20 cellular contexts compared by ENCODE assay signal in the genomic region with DNA sequence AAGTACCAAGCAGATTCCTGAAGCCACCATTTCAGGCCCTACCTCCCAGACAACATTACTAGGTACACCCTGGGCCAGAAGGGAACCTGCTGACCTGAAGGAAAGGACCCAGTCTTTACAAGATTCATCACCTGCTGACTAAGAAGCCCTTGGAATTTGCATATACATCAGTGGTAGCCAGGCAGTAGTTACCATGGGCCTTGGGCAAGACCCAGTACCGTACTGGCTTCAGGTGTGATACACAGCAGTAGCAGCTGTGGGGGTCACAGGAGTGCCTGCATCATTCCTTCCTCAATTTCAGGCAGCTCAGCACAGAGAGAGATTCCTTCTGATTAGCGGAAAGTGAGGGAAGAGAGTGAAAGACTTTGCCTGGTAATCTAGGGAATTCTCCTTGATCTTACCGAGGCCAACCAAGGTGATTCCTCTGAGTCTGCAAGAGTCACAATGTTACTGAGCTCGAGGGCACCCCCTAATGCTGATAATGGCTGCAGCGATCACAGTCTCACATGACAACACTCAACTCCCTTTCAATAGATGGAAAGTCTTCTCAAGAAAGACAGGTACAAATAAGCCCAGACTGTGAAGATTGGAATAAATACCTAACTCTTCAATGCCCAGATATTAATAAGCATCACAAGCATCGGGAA. TPM values are rescaled to one million over a fixed set of nuclear protein-coding genes. Genes with fewer than 3 reads are reported as not detected.
DNase-seq lines count a peak whose midpoint lies in the region; ATAC-seq, FAIRE-seq and TF ChIP-seq lines count a peak whose summit lies in the region.
"Had no signal": no experiment of that assay in that cellular context is flagged by ENCODE, and none has a peak within 500 bp of the region (broad histone marks: within the 10 kb centered on the region; RNA-seq: fewer than 3 reads in every experiment).

No MANE protein-coding gene starts in this region.

- H3K4me2 ChIP-seq in Karpas-422 (ENCODE audit: low read depth, low read length, poor library complexity, severe bottlenecking) (no peak overlapping the region), mesendoderm (ENCODE audit: low read length) (no peak overlapping the region)

- no peaks in the 10 kb centered on the region for H3K79me1 ChIP-seq in mesendoderm (ENCODE audit: low read length)

- H3K4ac ChIP-seq in mesendoderm (ENCODE audit: low read depth, low read length): no peak overlapping the region

- H3K27ac ChIP-seq in Karpas-422 (ENCODE audit: low read length): no peak overlapping the region
- H3K27ac ChIP-seq in mesendoderm (ENCODE audit: low read depth, low read length): no peak overlapping the region
- H3K27ac ChIP-seq: GM23248, RWPE1, SJCRH30 had no signal

- H3K18ac ChIP-seq in mesendoderm (ENCODE audit: low read length): no peak overlapping the region

- TF ChIP-seq CTCF in bronchial epithelial cell (IDR thresholded peaks at IDR 0.05; ENCODE audit: insufficient read depth, low read length, severe bottlenecking): no peak

- no peak overlapping the region for H3K23ac ChIP-seq in mesendoderm (ENCODE audit: low read length)

- no peak overlapping the region for H4K5ac ChIP-seq in mesendoderm (ENCODE audit: low read length)

- no peak overlapping the region for H3K4me3 Mint-ChIP-seq in stimulated activated naive B cell treated with anti-CD40 and anti-IgM and Interleukin-4, amounts not matched to agents 10 μg/mL and 1 μg/mL and 100 μg/mL, for 72 hours

- peaks cover 10% of the 10 kb centered on the region for H3K9me3 ChIP-seq in Karpas-422 (ENCODE audit: low read length)
- H3K9me3 ChIP-seq: SJCRH30 had no signal

- ATAC-seq in stimulated activated naive B cell treated with anti-CD40 and anti-IgM and Interleukin-4, amounts not matched to agents 10 μg/mL and 1 μg/mL and 100 μg/mL, for 72 hours (replicated peaks): no peak
- ATAC-seq in HG03196 (IDR thresholded peaks at IDR 0.05; ENCODE audit: unreplicated experiment): no peak

- H3K4me1 Mint-ChIP-seq in stimulated activated naive B cell treated with anti-CD40 and anti-IgM and Interleukin-4, amounts not matched to agents 10 μg/mL and 1 μg/mL and 100 μg/mL, for 72 hours: no peaks in the 10 kb centered on the region

- no peak overlapping the region for H2AK5ac ChIP-seq in mesendoderm (ENCODE audit: low read length)

- H3K4me3 ChIP-seq in Karpas-422 (ENCODE audit: low read length) (no peak overlapping the region), bronchial epithelial cell (ENCODE audit: low read depth, low read length) (no peak overlapping the region), mesendoderm (ENCODE audit: low read length) (no peak overlapping the region)
- H3K4me3 ChIP-seq: GM23248, SJCRH30 had no signal

- peak; percentile 29 for DNase-seq in NCI-H82 (lab: John Stamatoyannopoulos, UW)
- no peak for DNase-seq in NCI-H82 treated with DMSO at 0.1 percent for 48 hours (lab: John Stamatoyannopoulos, UW; ENCODE audit: unreplicated experiment)
- DNase-seq in Karpas-422: peak; percentile 41
- peak; percentile 21 for DNase-seq in bronchial epithelial cell (ENCODE audit: low read depth)
- peak; percentile 77 for DNase-seq in mesendoderm
- no peak for DNase-seq in stimulated activated naive B cell treated with anti-CD40 and anti-IgM and Interleukin-4, amounts not matched to agents 10 μg/mL and 1 μg/mL and 100 μg/mL, for 72 hours
- DNase-seq in KG1 (lab: John Stamatoyannopoulos, UW): no peak
- DNase-seq: 8988T; DMS153; NCI-H1048; NCI-H146; NCI-H2081 treated with DMSO at 0.1 percent for 48 hours; NCI-H2227 treated with DMSO at 0.1 percent for 48 hours; NCI-H524 treated with DMSO at 0.1 percent for 48 hours; NK-92 treated with Interleukin-12 subunit alpha and Interleukin-12 subunit beta, amount 100 ng/mL, for 24 hours; OCI-M1; SJCRH30 had no signal

- H3K27ac Mint-ChIP-seq in stimulated activated naive B cell treated with anti-CD40 and anti-IgM and Interleukin-4, amounts not matched to agents 10 μg/mL and 1 μg/mL and 100 μg/mL, for 72 hours: no peak overlapping the region

- H3K79me2 ChIP-seq in Karpas-422 (ENCODE audit: low read length): no peaks in the 10 kb centered on the region
- H3K79me2 ChIP-seq in mesendoderm (ENCODE audit: control insufficient read depth, insufficient read depth, low read length): no peaks in the 10 kb centered on the region

- no peaks in the 10 kb centered on the region for H3K9me2 ChIP-seq in Karpas-422 (replicated peaks; ENCODE audit: insufficient read depth, low read length)

- peaks cover 5 to 6% of the 10 kb centered on the region in 2 donors for H3K9me3 Mint-ChIP-seq in stimulated activated naive B cell treated with anti-CD40 and anti-IgM and Interleukin-4, amounts not matched to agents 10 μg/mL and 1 μg/mL and 100 μg/mL, for 72 hours

- no peak overlapping the region for H2BK120ac ChIP-seq in mesendoderm (ENCODE audit: low read depth, low read length)

- peak; percentile 32 for FAIRE-seq in bronchial epithelial cell (lab: Jason Lieb, UNC)

- no peak overlapping the region for H3K56ac ChIP-seq in mesendoderm (ENCODE audit: low read length)

- H3K4me1 ChIP-seq in Karpas-422 (ENCODE audit: low read length) (no peaks in the 10 kb centered on the region), mesendoderm (ENCODE audit: control insufficient read depth, low read depth, low read length) (no peaks in the 10 kb centered on the region)
- H3K4me1 ChIP-seq: SJCRH30 had no signal

- peaks cover 15 to 23% of the 10 kb centered on the region in 2 donors for H3K27me3 Mint-ChIP-seq in stimulated activated naive B cell treated with anti-CD40 and anti-IgM and Interleukin-4, amounts not matched to agents 10 μg/mL and 1 μg/mL and 100 μg/mL, for 72 hours

- H3K36me3 ChIP-seq in Karpas-422 (ENCODE audit: insufficient read depth, low read length): no peaks in the 10 kb centered on the region
- no peaks in the 10 kb centered on the region for H3K36me3 ChIP-seq in bronchial epithelial cell (ENCODE audit: control insufficient read depth, insufficient read depth, low read length)
- H3K36me3 ChIP-seq in mesendoderm (ENCODE audit: control insufficient read depth, insufficient read depth, low read length): no peaks in the 10 kb centered on the region
- H3K36me3 ChIP-seq: SJCRH30 had no signal

- no CpG with 5 or more reads among the region's 6 CpGs for WGBS in mesendoderm (ENCODE audit: extremely low coverage, insufficient coverage, low lambda C conversion rate)

- H2AFZ ChIP-seq in Karpas-422 (ENCODE audit: low read length): no peak overlapping the region
- H2AFZ ChIP-seq: GM23248 had no signal

- no peak overlapping the region for H2BK15ac ChIP-seq in mesendoderm (replicated peaks; ENCODE audit: low read depth)

- H2BK5ac ChIP-seq in mesendoderm (ENCODE audit: low read length): no peak overlapping the region

- no peaks in the 10 kb centered on the region for H4K20me1 ChIP-seq in Karpas-422 (ENCODE audit: insufficient read depth, low read depth, low read length)

- H3K9ac ChIP-seq in Karpas-422 (ENCODE audit: low read length): no peak overlapping the region
- H3K9ac ChIP-seq in mesendoderm (ENCODE audit: low read length): no peak overlapping the region
- H3K9ac ChIP-seq: GM23248 had no signal

- no peak overlapping the region for H4K8ac ChIP-seq in mesendoderm (ENCODE audit: low read depth, low read length)

- no peaks in the 10 kb centered on the region for H3K36me3 Mint-ChIP-seq in stimulated activated naive B cell treated with anti-CD40 and anti-IgM and Interleukin-4, amounts not matched to agents 10 μg/mL and 1 μg/mL and 100 μg/mL, for 72 hours

- H3K27me3 ChIP-seq in Karpas-422 (ENCODE audit: low read length) (no peaks in the 10 kb centered on the region), bronchial epithelial cell (ENCODE audit: control insufficient read depth, insufficient read depth, low read length) (no peaks in the 10 kb centered on the region), mesendoderm (ENCODE audit: insufficient read depth, low read length, poor library complexity) (no peaks in the 10 kb centered on the region)
- H3K27me3 ChIP-seq: SJCRH30 had no signal

RNA-seq across cellular contexts. Expression of a gene that starts 22.0 kb away (rescaled TPM):
- 98.3 and 207 TPM in 2 replicates for total RNA-seq in Karpas-422 (2014; rRNA removed; shearing (Covaris generic); ENCODE audit: low replicate concordance)
- total RNA-seq in bronchial epithelial cell: 48.7 and 55.8 TPM in 2 replicates
- 8.2 TPM for polyA plus RNA-seq in mesendoderm (2013, experiment 1 of 2)
- polyA plus RNA-seq in mesendoderm (2013, experiment 2 of 2): 8.1 TPM

Comparison
In these comparisons a context has a peak if more than half of its experiments do, and no peak if none do; other contexts are left out.
1. DNase-seq: peak in NCI-H82 (single experiment), Karpas-422 (single experiment), bronchial epithelial cell (single experiment) and mesendoderm (single experiment); none in NCI-H82 treated with DMSO at 0.1 percent for 48 hours (single experiment), stimulated activated naive B cell treated with anti-CD40 and anti-IgM and Interleukin-4, amounts not matched to agents 10 μg/mL and 1 μg/mL and 100 μg/mL, for 72 hours (single experiment) and KG1 (single experiment).